ENCODE assay signal across 1 cellular context in genomic region chr3:43865376-43865775, GRCh38.
TF ChIP-seq lines count a peak whose summit lies in the region.

No MANE protein-coding gene starts in this region.

TF ChIP-seq in GM23338, 12 proteins besides CTCF, POLR2A, EP300 and RAD21 (continued from another document):
- TF ChIP-seq ZNF462 (CRISPR knock-in tag; IDR thresholded peaks at IDR 0.05) (no peak), ZNF114 (CRISPR knock-in tag; IDR thresholded peaks at IDR 0.05) (no peak), NANOG (IDR thresholded peaks at IDR 0.05; ENCODE audit: borderline replicate concordance) (no peak), EZH2 (IDR thresholded peaks at IDR 0.05; ENCODE audit: low read depth, unreplicated experiment) (no peak), REST (IDR thresholded peaks at IDR 0.05; ENCODE audit: unreplicated experiment) (no peak)
